Comparison of ENCODE assay signal across 29 cellular contexts in genomic region chr3:85726241-85726640, GRCh38.
A peak's percentile ranks its signal among the peaks of the same experiment; 100 is the strongest.
DNase-seq lines count a peak whose midpoint lies in the region; ATAC-seq and TF ChIP-seq lines count a peak whose summit lies in the region.
"Had no signal": no experiment of that assay in that cellular context is flagged by ENCODE, and none has a peak within 500 bp of the region (broad histone marks: within the 10 kb centered on the region; RNA-seq: fewer than 3 reads in every experiment).

No MANE protein-coding gene starts in this region.

- no peaks in the 10 kb centered on the region for H3K4me1 Mint-ChIP-seq in MCF 10A (ENCODE audit: insufficient read depth, unreplicated experiment)
- H3K4me1 Mint-ChIP-seq: activated CD4-positive, alpha-beta T cell treated with anti-CD3 and anti-CD28 coated beads for 36 hours; activated naive CD4-positive, alpha-beta T cell treated with anti-CD3 and anti-CD28 coated beads, Interleukin-2, amount 50 U/mL, for 24 hours; naive thymus-derived CD8-positive, alpha-beta T cell had no signal

- ATAC-seq in RWPE2 (ENCODE audit: low read depth): peak; percentile 98
- no peak for ATAC-seq in HG03439 (IDR thresholded peaks at IDR 0.05; ENCODE audit: unreplicated experiment)
- ATAC-seq: activated CD4-positive, alpha-beta T cell treated with anti-CD3 and anti-CD28 coated beads for 36 hours; activated CD8-positive, alpha-beta T cell treated with anti-CD3 and anti-CD28 coated beads for 36 hours; lower lobe of right lung; naive thymus-derived CD8-positive, alpha-beta T cell had no signal

- H3K79me2 ChIP-seq in fibroblast of lung (ENCODE audit: control insufficient read depth, insufficient read depth, low read length): no peaks in the 10 kb centered on the region

- in situ Hi-C loops in brain microvascular endothelial cell (cut with HindIII; ENCODE audit: low pct_ligation_motif_present, low sequenced_read_pairs): no loop called here

- no TSS peak for BruUV-seq in MCF 10A (replicated peaks; lab: Mats Ljungman, UMichigan)

- peaks cover 30% of the 10 kb centered on the region for H3K27me3 Mint-ChIP-seq in MCF 10A (ENCODE audit: insufficient read depth, unreplicated experiment)
- H3K27me3 Mint-ChIP-seq: activated CD4-positive, alpha-beta T cell treated with anti-CD3 and anti-CD28 coated beads for 36 hours; activated CD8-positive, alpha-beta T cell treated with anti-CD3 and anti-CD28 coated beads for 36 hours; activated naive CD4-positive, alpha-beta T cell treated with anti-CD3 and anti-CD28 coated beads, Interleukin-2, amount 50 U/mL, for 24 hours; naive thymus-derived CD8-positive, alpha-beta T cell had no signal

- H4K20me1 ChIP-seq in fibroblast of lung (ENCODE audit: control insufficient read depth, extremely low read depth, insufficient read depth, low read length): no peaks in the 10 kb centered on the region

- H3K27ac ChIP-seq in breast epithelium: no peak overlapping the region
- H3K27ac ChIP-seq in RWPE2 (ENCODE audit: poor library complexity, severe bottlenecking): peak overlapping the region; percentile 83
- no peak overlapping the region for H3K27ac ChIP-seq in fibroblast of lung (ENCODE audit: insufficient read depth, low read length)
- no peak overlapping the region for H3K27ac ChIP-seq in brain microvascular endothelial cell
- H3K27ac ChIP-seq: 22Rv1, coronary artery, KMS-11, lower lobe of right lung, prostate gland, tibial nerve, VCaP had no signal

- peaks cover 0 to 7% of the 10 kb centered on the region in 2 donors for H3K9me3 ChIP-seq in breast epithelium
- H3K9me3 ChIP-seq in RWPE2 (ENCODE audit: severe bottlenecking): no peaks in the 10 kb centered on the region
- no peaks in the 10 kb centered on the region for H3K9me3 ChIP-seq in fibroblast of lung (ENCODE audit: control insufficient read depth, insufficient read depth, low read depth, low read length)
- H3K9me3 ChIP-seq: lower lobe of right lung, prostate gland had no signal

- no peak overlapping the region for H3K9ac ChIP-seq in fibroblast of lung (ENCODE audit: insufficient read depth, low read length)
- H3K9ac ChIP-seq: KMS-11 had no signal

- DNase-seq in MCF 10A (ENCODE audit: unreplicated experiment) (peak; percentile 12), breast epithelium (ENCODE audit: low spot score in 2 of 2) (no peak), RWPE2 (ENCODE audit: low spot score) (no peak), fibroblast of lung (ENCODE audit: low read depth in 2 of 2) (peak; percentile 10 to 56), COR-L47 (lab: John Stamatoyannopoulos, UW) (no peak), brain microvascular endothelial cell (no peak), NCI-H2171 (lab: John Stamatoyannopoulos, UW) (no peak)
- DNase-seq: activated CD4-positive, alpha-beta T cell treated with anti-CD3 and anti-CD28 coated beads for 36 hours; activated CD8-positive, alpha-beta T cell treated with anti-CD3 and anti-CD28 coated beads for 36 hours; amniotic stem cell; effector CD8-positive, alpha-beta T cell; GOT3; head of caudate nucleus; HFFc6; kidney; lower lobe of right lung; naive thymus-derived CD8-positive, alpha-beta T cell; NCI-H2029; NCI-H526; SIG-M5; stimulated activated CD4-positive, alpha-beta T cell treated with anti-CD3 and anti-CD28 coated beads, Interleukin-4, amount 100 ng/mL, for 4 hours had no signal

- intact Hi-C loops in MCF 10A (cut with micrococcal nuclease) (no loop called here), breast epithelium (cut with DNase I; ENCODE audit: low total_unique reads) (no loop called here)

- H3K36me3 Mint-ChIP-seq in MCF 10A (ENCODE audit: insufficient read depth, unreplicated experiment): no peaks in the 10 kb centered on the region
- H3K36me3 Mint-ChIP-seq: activated naive CD4-positive, alpha-beta T cell treated with anti-CD3 and anti-CD28 coated beads, Interleukin-2, amount 50 U/mL, for 24 hours; naive thymus-derived CD8-positive, alpha-beta T cell had no signal

- H3K9me3 Mint-ChIP-seq in MCF 10A (ENCODE audit: unreplicated experiment): no peaks in the 10 kb centered on the region

- H2AFZ ChIP-seq in fibroblast of lung (ENCODE audit: low read length): no peak overlapping the region

- no peak overlapping the region for H3K4me2 ChIP-seq in fibroblast of lung (ENCODE audit: extremely low read depth, insufficient read depth, low read length)
- H3K4me2 ChIP-seq: KMS-11 had no signal

- H3K4me3 ChIP-seq in breast epithelium (no peak overlapping the region), RWPE2 (ENCODE audit: severe bottlenecking) (no peak overlapping the region), fibroblast of lung (replicated peaks in 1 of 4; ENCODE audit: control extremely low read depth in 1 of 4, insufficient read depth in 1 of 4, low read depth in 3 of 4, low read length in 4 of 4) (no peak overlapping the region), brain microvascular endothelial cell (ENCODE audit: low read depth, low read length) (no peak overlapping the region)
- H3K4me3 ChIP-seq: coronary artery, lower lobe of right lung, prostate gland, tibial nerve had no signal

- H3K27ac Mint-ChIP-seq in MCF 10A (ENCODE audit: low read depth, unreplicated experiment): no peak overlapping the region
- H3K27ac Mint-ChIP-seq: activated CD4-positive, alpha-beta T cell treated with anti-CD3 and anti-CD28 coated beads for 36 hours; activated CD8-positive, alpha-beta T cell treated with anti-CD3 and anti-CD28 coated beads for 36 hours; activated naive CD4-positive, alpha-beta T cell treated with anti-CD3 and anti-CD28 coated beads, Interleukin-2, amount 50 U/mL, for 24 hours; HFFc6; naive thymus-derived CD8-positive, alpha-beta T cell had no signal

- TF ChIP-seq POLR2A in breast epithelium (IDR thresholded peaks at IDR 0.05): no peak

- CTCF ChIA-PET in MCF 10A (lab: Yijun Ruan, JAX): no interaction called here

- no peak overlapping the region for H3K4me3 Mint-ChIP-seq in MCF 10A (ENCODE audit: unreplicated experiment)
- H3K4me3 Mint-ChIP-seq: activated CD4-positive, alpha-beta T cell treated with anti-CD3 and anti-CD28 coated beads for 36 hours; activated CD8-positive, alpha-beta T cell treated with anti-CD3 and anti-CD28 coated beads for 36 hours; activated naive CD4-positive, alpha-beta T cell treated with anti-CD3 and anti-CD28 coated beads, Interleukin-2, amount 50 U/mL, for 24 hours; HFFc6; naive thymus-derived CD8-positive, alpha-beta T cell had no signal

- no peak for TF ChIP-seq CTCF in MCF 10A (IDR thresholded peaks at IDR 0.05; ENCODE audit: unreplicated experiment)
- TF ChIP-seq CTCF in breast epithelium (IDR thresholded peaks at IDR 0.05): no peak
- no peak for TF ChIP-seq CTCF in RWPE2 (IDR thresholded peaks at IDR 0.05; ENCODE audit: poor library complexity, severe bottlenecking)
- TF ChIP-seq CTCF in fibroblast of lung (conservative IDR thresholded peaks at IDR 0.05 in 1 of 2, IDR thresholded peaks at IDR 0.05 in 1 of 2; ENCODE audit: low read depth in 1 of 2, low read length in 2 of 2): no peak
- no peak for TF ChIP-seq CTCF in brain microvascular endothelial cell (IDR thresholded peaks at IDR 0.05; ENCODE audit: low read depth, low read length, missing control alignments)

- no peaks in the 10 kb centered on the region for H3K4me1 ChIP-seq in breast epithelium
- H3K4me1 ChIP-seq in RWPE2 (ENCODE audit: insufficient read depth, poor library complexity, severe bottlenecking): peaks cover 27% of the 10 kb centered on the region
- no peaks in the 10 kb centered on the region for H3K4me1 ChIP-seq in fibroblast of lung (ENCODE audit: control insufficient read depth, extremely low read depth, insufficient read depth, low read length)
- H3K4me1 ChIP-seq: lower lobe of right lung, prostate gland, tibial nerve had no signal

- H3K27me3 ChIP-seq in breast epithelium (no peaks in the 10 kb centered on the region), RWPE2 (ENCODE audit: insufficient read depth, poor library complexity, severe bottlenecking) (no peaks in the 10 kb centered on the region), fibroblast of lung (ENCODE audit: control insufficient read depth, insufficient read depth, low read length) (no peaks in the 10 kb centered on the region), brain microvascular endothelial cell (replicated peaks) (no peaks in the 10 kb centered on the region)
- H3K27me3 ChIP-seq: tibial nerve had no signal

- POLR2A ChIA-PET in MCF 10A (lab: Yijun Ruan, JAX): no interaction called here

- H3K36me3 ChIP-seq in breast epithelium (peaks cover 3% of the 10 kb centered on the region), RWPE2 (ENCODE audit: low read depth) (no peaks in the 10 kb centered on the region), fibroblast of lung (ENCODE audit: control insufficient read depth, insufficient read depth, low read length) (no peaks in the 10 kb centered on the region), brain microvascular endothelial cell (replicated peaks) (no peaks in the 10 kb centered on the region)
- H3K36me3 ChIP-seq: lower lobe of right lung, prostate gland, tibial nerve had no signal

Comparison
In these comparisons a context has a peak if more than half of its experiments do, and no peak if none do; other contexts are left out.
1. DNase-seq: peak in MCF 10A (single experiment) and fibroblast of lung (2 of 2); none in breast epithelium (0 of 2), RWPE2 (single experiment), COR-L47 (single experiment), brain microvascular endothelial cell (single experiment) and NCI-H2171 (single experiment).